16 cellular contexts compared by ENCODE assay signal in the genomic region with DNA sequence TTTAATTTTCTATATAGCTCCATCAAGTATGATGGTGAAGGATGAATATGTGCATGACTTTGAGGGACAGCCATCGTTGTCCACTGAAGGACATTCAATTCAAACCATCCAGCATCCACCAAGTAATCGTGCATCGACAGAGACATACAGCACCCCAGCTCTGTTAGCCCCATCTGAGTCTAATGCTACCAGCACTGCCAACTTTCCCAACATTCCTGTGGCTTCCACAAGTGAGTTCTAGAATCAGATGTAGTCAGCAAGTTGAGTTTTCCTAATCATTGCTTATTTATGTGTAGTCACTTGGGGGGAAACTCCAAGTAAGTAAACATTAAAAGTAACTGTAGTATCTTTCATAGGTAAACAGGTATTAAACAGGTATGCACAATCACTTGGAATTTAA. TPM values are rescaled to one million over a fixed set of nuclear protein-coding genes. Genes with fewer than 3 reads are reported as not detected.
DNase-seq lines count a peak whose midpoint lies in the region; TF ChIP-seq lines count a peak whose summit lies in the region.
"Had no signal": no experiment of that assay in that cellular context is flagged by ENCODE, and none has a peak within 500 bp of the region (broad histone marks: within the 10 kb centered on the region; RNA-seq: fewer than 3 reads in every experiment).

No MANE protein-coding gene starts in this region.

- H3K27me3 ChIP-seq in colonic mucosa, result no peaks in the 10 kb centered on the region

- DNase-seq in EL (peak; percentile 58), NCI-H226 (peak; percentile 11), fibroblast of gingiva (ENCODE audit: low read depth) (peak; percentile 34), AML-193 (lab: John Stamatoyannopoulos, UW) (no peak), DMS53 treated with DMSO at 0.1 percent for 48 hours (lab: John Stamatoyannopoulos, UW; ENCODE audit: unreplicated experiment) (no peak), ACHN (no peak), colonic mucosa (no peak)
- DNase-seq: COR-L47, DMS53, H9, KG1, MM.1S, NCI-H1105 treated with DMSO at 0.1 percent for 48 hours, NCI-H187, NCI-H82, SHP77 had no signal

- no peaks in the 10 kb centered on the region for H3K9me3 ChIP-seq in colonic mucosa

- H3K27ac ChIP-seq in colonic mucosa, result no peak overlapping the region

- H3K9ac ChIP-seq in colonic mucosa (ENCODE audit: low read depth in 2 of 2, low read length in 2 of 2), result no peak overlapping the region

- intact Hi-C loops in colonic mucosa (cut with DNase I), result no loop called here

- TF ChIP-seq CTCF in colonic mucosa (IDR thresholded peaks at IDR 0.05), result no peak

- H3K4me1 ChIP-seq in colonic mucosa, result no peaks in the 10 kb centered on the region

- in situ Hi-C loops in ACHN (cut with HindIII; ENCODE audit: low pct_ligation_motif_present, low pct_unique_long_range_greater_than_20kb, low sequenced_read_pairs), result no loop called here

- no peaks in the 10 kb centered on the region for H3K36me3 ChIP-seq in colonic mucosa

- H3K4me3 ChIP-seq in colonic mucosa, result no peak overlapping the region

RNA-seq across cellular contexts. Expression of a gene that starts 24.8 kb away (rescaled TPM):
- total RNA-seq in colonic mucosa, result 100 to 1,000 TPM in 1 of 2 donors, 10 to 100 TPM in 1; 74.0 to 106 TPM

Comparison
In these comparisons a context has a peak if more than half of its experiments do, and no peak if none do; other contexts are left out.
1. DNase-seq: peak in EL (single experiment), NCI-H226 (single experiment) and fibroblast of gingiva (single experiment); none in AML-193 (0 of 2), DMS53 treated with DMSO at 0.1 percent for 48 hours (single experiment), ACHN (single experiment) and colonic mucosa (single experiment).